Comparison of ENCODE assay signal across 1 cellular context in the genomic region with DNA sequence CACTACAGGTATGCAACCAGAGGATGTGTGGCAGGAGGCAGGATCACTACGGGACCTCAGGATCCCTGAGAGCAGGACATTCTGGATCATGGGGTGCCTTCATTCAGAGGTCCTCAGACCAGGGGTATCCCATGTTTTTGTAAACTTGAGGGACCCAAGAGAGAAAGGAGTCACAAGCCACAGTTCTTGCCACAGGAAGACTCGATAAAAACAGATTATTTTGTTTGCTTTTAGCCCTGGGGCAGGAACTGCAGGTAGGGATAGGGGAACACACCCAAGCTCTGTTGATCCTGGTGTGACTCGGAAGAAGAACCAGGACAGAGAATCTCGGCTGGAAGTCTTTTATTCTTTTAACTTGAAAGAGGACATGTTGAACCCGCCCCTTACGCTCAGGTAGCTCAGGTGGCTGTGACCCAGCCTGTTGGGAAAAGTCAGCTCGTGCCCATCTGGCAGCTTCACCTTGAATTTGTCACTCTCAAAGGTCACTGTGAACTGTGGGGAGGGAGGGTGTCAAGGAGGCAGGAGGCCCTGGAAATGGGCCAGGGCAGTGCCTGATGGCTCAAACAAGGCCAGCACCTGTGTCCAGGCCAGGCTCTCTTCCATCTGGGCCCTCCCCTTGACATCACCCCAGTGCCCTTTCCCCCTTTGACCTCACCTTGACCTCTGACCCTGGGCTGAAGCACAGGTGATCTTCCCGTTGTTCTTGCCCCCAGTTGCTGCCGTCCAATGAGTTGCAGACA.
TF ChIP-seq lines count a peak whose summit lies in the region.

No MANE protein-coding gene starts in this region.

TF ChIP-seq in HepG2, 621 proteins besides CTCF, POLR2A, EP300 and RAD21 (continued from another document and continues in another):
- TF ChIP-seq DMTF1 (CRISPR knock-in tag; IDR thresholded peaks at IDR 0.05), result no peak
- TF ChIP-seq PLRG1 (conservative IDR thresholded peaks at IDR 0.05), result no peak
- TF ChIP-seq RNF2 (conservative IDR thresholded peaks at IDR 0.05; ENCODE audit: low read depth), result no peak
- no peak for TF ChIP-seq ETS1 (CRISPR knock-in tag; IDR thresholded peaks at IDR 0.05)
- TF ChIP-seq ZNF136 (CRISPR knock-in tag; IDR thresholded peaks at IDR 0.05; ENCODE audit: low read depth), result no peak
- TF ChIP-seq FOXP4 (CRISPR knock-in tag; IDR thresholded peaks at IDR 0.05), result no peak
- TF ChIP-seq CBX1 (IDR thresholded peaks at IDR 0.05; ENCODE audit: low read depth), result no peak
- TF ChIP-seq, protein P1, sequence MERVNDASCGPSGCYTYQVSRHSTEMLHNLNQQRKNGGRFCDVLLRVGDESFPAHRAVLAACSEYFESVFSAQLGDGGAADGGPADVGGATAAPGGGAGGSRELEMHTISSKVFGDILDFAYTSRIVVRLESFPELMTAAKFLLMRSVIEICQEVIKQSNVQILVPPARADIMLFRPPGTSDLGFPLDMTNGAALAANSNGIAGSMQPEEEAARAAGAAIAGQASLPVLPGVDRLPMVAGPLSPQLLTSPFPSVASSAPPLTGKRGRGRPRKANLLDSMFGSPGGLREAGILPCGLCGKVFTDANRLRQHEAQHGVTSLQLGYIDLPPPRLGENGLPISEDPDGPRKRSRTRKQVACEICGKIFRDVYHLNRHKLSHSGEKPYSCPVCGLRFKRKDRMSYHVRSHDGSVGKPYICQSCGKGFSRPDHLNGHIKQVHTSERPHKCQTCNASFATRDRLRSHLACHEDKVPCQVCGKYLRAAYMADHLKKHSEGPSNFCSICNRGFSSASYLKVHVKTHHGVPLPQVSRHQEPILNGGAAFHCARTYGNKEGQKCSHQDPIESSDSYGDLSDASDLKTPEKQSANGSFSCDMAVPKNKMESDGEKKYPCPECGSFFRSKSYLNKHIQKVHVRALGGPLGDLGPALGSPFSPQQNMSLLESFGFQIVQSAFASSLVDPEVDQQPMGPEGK (CRISPR knock-in tag; IDR thresholded peaks at IDR 0.05), result peak; percentile 69
- no peak for TF ChIP-seq KIAA2018 (CRISPR knock-in tag; IDR thresholded peaks at IDR 0.05; ENCODE audit: borderline replicate concordance)
- TF ChIP-seq ZNF337 (CRISPR knock-in tag; IDR thresholded peaks at IDR 0.05; ENCODE audit: borderline replicate concordance, low read depth), result no peak; the same call in 1 of the 2 replicates
- TF ChIP-seq ZNF781 (CRISPR knock-in tag; IDR thresholded peaks at IDR 0.05; ENCODE audit: borderline replicate concordance, not compliant biosample characterization), result no peak
- no peak for TF ChIP-seq SATB2 (CRISPR knock-in tag; IDR thresholded peaks at IDR 0.05)
- no peak for TF ChIP-seq SNRNP70 (IDR thresholded peaks at IDR 0.05; ENCODE audit: low read depth, low read length)
- TF ChIP-seq ZSCAN12 (CRISPR knock-in tag; IDR thresholded peaks at IDR 0.05), result no peak
- TF ChIP-seq ZNF678 (CRISPR knock-in tag; IDR thresholded peaks at IDR 0.05), result no peak
- TF ChIP-seq, protein P2, sequence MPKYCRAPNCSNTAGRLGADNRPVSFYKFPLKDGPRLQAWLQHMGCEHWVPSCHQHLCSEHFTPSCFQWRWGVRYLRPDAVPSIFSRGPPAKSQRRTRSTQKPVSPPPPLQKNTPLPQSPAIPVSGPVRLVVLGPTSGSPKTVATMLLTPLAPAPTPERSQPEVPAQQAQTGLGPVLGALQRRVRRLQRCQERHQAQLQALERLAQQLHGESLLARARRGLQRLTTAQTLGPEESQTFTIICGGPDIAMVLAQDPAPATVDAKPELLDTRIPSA (CRISPR knock-in tag; IDR thresholded peaks at IDR 0.05; ENCODE audit: borderline replicate concordance), result no peak
- TF ChIP-seq, protein P3, sequence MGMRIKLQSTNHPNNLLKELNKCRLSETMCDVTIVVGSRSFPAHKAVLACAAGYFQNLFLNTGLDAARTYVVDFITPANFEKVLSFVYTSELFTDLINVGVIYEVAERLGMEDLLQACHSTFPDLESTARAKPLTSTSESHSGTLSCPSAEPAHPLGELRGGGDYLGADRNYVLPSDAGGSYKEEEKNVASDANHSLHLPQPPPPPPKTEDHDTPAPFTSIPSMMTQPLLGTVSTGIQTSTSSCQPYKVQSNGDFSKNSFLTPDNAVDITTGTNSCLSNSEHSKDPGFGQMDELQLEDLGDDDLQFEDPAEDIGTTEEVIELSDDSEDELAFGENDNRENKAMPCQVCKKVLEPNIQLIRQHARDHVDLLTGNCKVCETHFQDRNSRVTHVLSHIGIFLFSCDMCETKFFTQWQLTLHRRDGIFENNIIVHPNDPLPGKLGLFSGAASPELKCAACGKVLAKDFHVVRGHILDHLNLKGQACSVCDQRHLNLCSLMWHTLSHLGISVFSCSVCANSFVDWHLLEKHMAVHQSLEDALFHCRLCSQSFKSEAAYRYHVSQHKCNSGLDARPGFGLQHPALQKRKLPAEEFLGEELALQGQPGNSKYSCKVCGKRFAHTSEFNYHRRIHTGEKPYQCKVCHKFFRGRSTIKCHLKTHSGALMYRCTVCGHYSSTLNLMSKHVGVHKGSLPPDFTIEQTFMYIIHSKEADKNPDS (CRISPR knock-in tag; IDR thresholded peaks at IDR 0.05), result no peak
- TF ChIP-seq, protein P4, sequence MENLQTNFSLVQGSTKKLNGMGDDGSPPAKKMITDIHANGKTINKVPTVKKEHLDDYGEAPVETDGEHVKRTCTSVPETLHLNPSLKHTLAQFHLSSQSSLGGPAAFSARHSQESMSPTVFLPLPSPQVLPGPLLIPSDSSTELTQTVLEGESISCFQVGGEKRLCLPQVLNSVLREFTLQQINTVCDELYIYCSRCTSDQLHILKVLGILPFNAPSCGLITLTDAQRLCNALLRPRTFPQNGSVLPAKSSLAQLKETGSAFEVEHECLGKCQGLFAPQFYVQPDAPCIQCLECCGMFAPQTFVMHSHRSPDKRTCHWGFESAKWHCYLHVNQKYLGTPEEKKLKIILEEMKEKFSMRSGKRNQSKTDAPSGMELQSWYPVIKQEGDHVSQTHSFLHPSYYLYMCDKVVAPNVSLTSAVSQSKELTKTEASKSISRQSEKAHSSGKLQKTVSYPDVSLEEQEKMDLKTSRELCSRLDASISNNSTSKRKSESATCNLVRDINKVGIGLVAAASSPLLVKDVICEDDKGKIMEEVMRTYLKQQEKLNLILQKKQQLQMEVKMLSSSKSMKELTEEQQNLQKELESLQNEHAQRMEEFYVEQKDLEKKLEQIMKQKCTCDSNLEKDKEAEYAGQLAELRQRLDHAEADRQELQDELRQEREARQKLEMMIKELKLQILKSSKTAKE (CRISPR knock-in tag; IDR thresholded peaks at IDR 0.05; ENCODE audit: borderline replicate concordance), result peak; percentile 30; the same call in 1 of the 2 replicates
- TF ChIP-seq, protein P5, sequence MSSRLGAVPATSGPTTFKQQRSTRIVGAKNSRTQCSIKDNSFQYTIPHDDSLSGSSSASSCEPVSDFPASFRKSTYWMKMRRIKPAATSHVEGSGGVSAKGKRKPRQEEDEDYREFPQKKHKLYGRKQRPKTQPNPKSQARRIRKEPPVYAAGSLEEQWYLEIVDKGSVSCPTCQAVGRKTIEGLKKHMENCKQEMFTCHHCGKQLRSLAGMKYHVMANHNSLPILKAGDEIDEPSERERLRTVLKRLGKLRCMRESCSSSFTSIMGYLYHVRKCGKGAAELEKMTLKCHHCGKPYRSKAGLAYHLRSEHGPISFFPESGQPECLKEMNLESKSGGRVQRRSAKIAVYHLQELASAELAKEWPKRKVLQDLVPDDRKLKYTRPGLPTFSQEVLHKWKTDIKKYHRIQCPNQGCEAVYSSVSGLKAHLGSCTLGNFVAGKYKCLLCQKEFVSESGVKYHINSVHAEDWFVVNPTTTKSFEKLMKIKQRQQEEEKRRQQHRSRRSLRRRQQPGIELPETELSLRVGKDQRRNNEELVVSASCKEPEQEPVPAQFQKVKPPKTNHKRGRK (CRISPR knock-in tag; IDR thresholded peaks at IDR 0.05), result no peak
- no peak for TF ChIP-seq ZNF280B (CRISPR knock-in tag; IDR thresholded peaks at IDR 0.05; ENCODE audit: borderline replicate concordance)
- TF ChIP-seq HCFC1 (IDR thresholded peaks at IDR 0.05; ENCODE audit: low read depth, low read length), result no peak
